Comparison of ENCODE assay signal across 24 cellular contexts in the genomic region with DNA sequence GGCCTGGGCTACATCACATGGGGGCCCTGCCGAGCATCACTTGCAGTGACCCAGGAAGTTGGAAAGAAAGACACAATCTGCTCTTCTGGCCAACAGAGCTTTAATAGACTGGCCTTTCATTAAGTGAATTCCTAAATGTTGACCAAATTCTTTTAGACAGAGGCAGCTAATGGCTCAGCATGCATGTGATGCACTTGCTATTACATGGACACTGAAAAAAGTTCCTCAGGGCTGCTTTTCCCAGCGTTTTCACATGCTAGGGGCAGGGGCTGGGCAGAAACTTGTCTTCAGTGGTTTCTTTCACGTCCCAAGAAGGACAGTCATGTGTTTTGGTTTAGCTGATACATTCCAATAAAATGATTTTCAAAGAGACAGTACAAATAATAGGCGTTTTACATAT.
DNase-seq lines count a peak whose midpoint lies in the region; ATAC-seq and TF ChIP-seq lines count a peak whose summit lies in the region.
"Had no signal": no experiment of that assay in that cellular context is flagged by ENCODE, and none has a peak within 500 bp of the region (broad histone marks: within the 10 kb centered on the region; RNA-seq: fewer than 3 reads in every experiment).

No MANE protein-coding gene starts in this region.

- H3K27me3 ChIP-seq in mammary epithelial cell (ENCODE audit: insufficient read depth, low read length) (no peaks in the 10 kb centered on the region), breast epithelium (no peaks in the 10 kb centered on the region), lower lobe of right lung (ENCODE audit: low read depth) (no peaks in the 10 kb centered on the region)
- H3K27me3 ChIP-seq: SJCRH30 had no signal

- dilution Hi-C loops in mammary epithelial cell (cut with HindIII; ENCODE audit: low sequenced_read_pairs), result no loop called here

- CTCF ChIA-PET in mammary epithelial cell (lab: Charles Lee; ENCODE audit: low non-redundant PET), result no interaction called here

- H3K4me3 ChIP-seq in mammary epithelial cell (replicated peaks in 1 of 3; ENCODE audit: insufficient read depth in 1 of 3, low read depth in 2 of 3, low read length in 3 of 3) (no peak overlapping the region), breast epithelium (no peak overlapping the region), retinal pigment epithelial cell (ENCODE audit: low read length) (no peak overlapping the region), lower lobe of right lung (no peak overlapping the region)
- H3K4me3 ChIP-seq: SJCRH30 had no signal

- TF ChIP-seq CTCF in mammary epithelial cell (conservative IDR thresholded peaks at IDR 0.05 in 1 of 2, IDR thresholded peaks at IDR 0.05 in 1 of 2; ENCODE audit: extremely low read depth in 1 of 2, insufficient read depth in 1 of 2, low read depth in 1 of 2, low read length in 2 of 2), result no peak
- TF ChIP-seq CTCF in breast epithelium (IDR thresholded peaks at IDR 0.05), result no peak
- TF ChIP-seq CTCF in retinal pigment epithelial cell (conservative IDR thresholded peaks at IDR 0.05; ENCODE audit: low read depth, low read length), result no peak
- TF ChIP-seq CTCF in lower lobe of right lung (IDR thresholded peaks at IDR 0.05), result no peak

- intact Hi-C loops in mammary epithelial cell (cut with micrococcal nuclease), result no loop called here
- intact Hi-C loops in breast epithelium (cut with DNase I; ENCODE audit: low total_unique reads), result loop anchor here (5.0 kb wide), 1 partner anchor 779 kb away; no protein-coding TSS in a partner anchor
- intact Hi-C loops in lower lobe of right lung (cut with DNase I), result no loop called here

- no TSS peak for BruUV-seq in mammary epithelial cell (replicated peaks; lab: Mats Ljungman, UMichigan)

- in situ Hi-C loops in mammary epithelial cell (cut with MboI; ENCODE audit: low sequenced_read_pairs in 2 of 2), result no loop called here

- H3K9me3 ChIP-seq in mammary epithelial cell (replicated peaks; ENCODE audit: insufficient read depth, low read length) (no peaks in the 10 kb centered on the region), breast epithelium (no peaks in the 10 kb centered on the region), lower lobe of right lung (no peaks in the 10 kb centered on the region), T-helper 17 cell (ENCODE audit: control insufficient read depth, low read length, poor library complexity, severe bottlenecking) (no peaks in the 10 kb centered on the region)
- H3K9me3 ChIP-seq: SJCRH30 had no signal

- DNase-seq in mammary epithelial cell (peak; percentile 27), breast epithelium (ENCODE audit: low spot score in 2 of 2) (no peak), HS-27A (ENCODE audit: low read depth) (peak; percentile 4), fibroblast of gingiva (ENCODE audit: low read depth) (peak; percentile 3), retinal pigment epithelial cell (ENCODE audit: low read depth) (peak; percentile 11), lower lobe of right lung (no peak), T-helper 17 cell (no peak)
- DNase-seq: ACHN, DMS79, H7, KBM-7, MM.1S, NCI-H1048, NCI-H1436, NCI-H187 treated with DMSO at 0.1 percent for 48 hours, NCI-H226, NCI-H510A treated with DMSO at 0.1 percent for 48 hours, NCI-H748 treated with DMSO at 0.1 percent for 48 hours, SJCRH30 had no signal

- H3K9ac ChIP-seq in mammary epithelial cell (ENCODE audit: insufficient read depth, low read length), result no peak overlapping the region

- WGBS in mammary epithelial cell (ENCODE audit: low coverage, missing lambda C conversion rate), result 47% methylated on average over 4 of the region's 4 CpGs

- H3K4me1 ChIP-seq in mammary epithelial cell (ENCODE audit: insufficient read depth, low read length) (no peaks in the 10 kb centered on the region), breast epithelium (no peaks in the 10 kb centered on the region), lower lobe of right lung (no peaks in the 10 kb centered on the region)
- H3K4me1 ChIP-seq: SJCRH30 had no signal

- no peaks in the 10 kb centered on the region for H3K27me3 Mint-ChIP-seq in T-helper 17 cell
- H3K27me3 Mint-ChIP-seq: B cell had no signal

- H3K27ac ChIP-seq in mammary epithelial cell (ENCODE audit: insufficient read depth, low read depth, low read length), result no peak overlapping the region
- no peak overlapping the region for H3K27ac ChIP-seq in breast epithelium
- no peak overlapping the region for H3K27ac ChIP-seq in lower lobe of right lung
- H3K27ac ChIP-seq: 22Rv1, HL-60, SJCRH30 had no signal

- no peak overlapping the region for H2AFZ ChIP-seq in mammary epithelial cell (ENCODE audit: low read depth, low read length)

- H3K27ac Mint-ChIP-seq in T-helper 17 cell, result no peak overlapping the region
- H3K27ac Mint-ChIP-seq: B cell had no signal

- no peak for TF ChIP-seq POLR2A in breast epithelium (IDR thresholded peaks at IDR 0.05)

- no peaks in the 10 kb centered on the region for H4K20me1 ChIP-seq in mammary epithelial cell (ENCODE audit: insufficient read depth, low read length)

- H3K79me2 ChIP-seq in mammary epithelial cell (ENCODE audit: insufficient read depth, low read length), result no peaks in the 10 kb centered on the region

- ATAC-seq in lower lobe of right lung (no peak), GM19035 (IDR thresholded peaks at IDR 0.05; ENCODE audit: unreplicated experiment) (no peak), T-helper 17 cell (no peak)
- ATAC-seq: Panc1 had no signal

- no peaks in the 10 kb centered on the region for H3K36me3 Mint-ChIP-seq in T-helper 17 cell (ENCODE audit: low read depth)

- H3K36me3 ChIP-seq in mammary epithelial cell (ENCODE audit: insufficient read depth, low read length), result no peaks in the 10 kb centered on the region
- no peaks in the 10 kb centered on the region for H3K36me3 ChIP-seq in breast epithelium
- no peaks in the 10 kb centered on the region for H3K36me3 ChIP-seq in lower lobe of right lung
- H3K36me3 ChIP-seq: SJCRH30 had no signal

- H3K4me3 Mint-ChIP-seq in T-helper 17 cell, result no peak overlapping the region
- H3K4me3 Mint-ChIP-seq: B cell had no signal

- H3K4me2 ChIP-seq in mammary epithelial cell (ENCODE audit: insufficient read depth, low read depth, low read length), result no peak overlapping the region

- no peaks in the 10 kb centered on the region for H3K4me1 Mint-ChIP-seq in T-helper 17 cell
- H3K4me1 Mint-ChIP-seq: B cell had no signal

Comparison
In these comparisons a context has a peak if more than half of its experiments do, and no peak if none do; other contexts are left out.
1. DNase-seq: peak in mammary epithelial cell (single experiment), HS-27A (single experiment), fibroblast of gingiva (single experiment) and retinal pigment epithelial cell (single experiment); none in breast epithelium (0 of 2), lower lobe of right lung (single experiment) and T-helper 17 cell (0 of 3).